Comparison of ENCODE assay signal across 28 cellular contexts in the genomic region with DNA sequence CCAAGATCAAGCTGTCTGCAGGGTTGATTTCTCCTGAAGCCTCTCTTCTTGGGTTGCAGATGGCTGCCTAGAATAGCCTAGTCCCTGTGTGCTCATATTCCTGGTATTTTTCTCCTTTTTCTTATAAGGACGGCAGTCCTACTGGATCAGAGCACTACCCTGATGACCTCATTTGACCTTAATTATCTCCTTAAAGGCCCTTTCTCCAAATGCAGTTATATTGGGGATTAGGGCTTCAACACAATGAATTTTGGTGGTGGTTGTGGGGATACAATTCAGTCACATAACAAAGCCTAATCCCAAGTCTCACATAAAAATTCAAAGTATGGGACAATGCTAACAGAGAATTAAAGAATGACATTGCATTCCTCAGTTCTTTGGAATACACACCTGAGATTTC.
"Had no signal": no experiment of that assay in that cellular context is flagged by ENCODE, and none has a peak within 500 bp of the region (broad histone marks: within the 10 kb centered on the region; RNA-seq: fewer than 3 reads in every experiment).

No MANE protein-coding gene starts in this region.

- H3K4me3 ChIP-seq: colonic mucosa, esophagus squamous epithelium, left lung, prostate gland, right atrium auricular region, smooth muscle cell, suprapubic skin, transverse colon, upper lobe of right lung, uterus had no signal

- ATAC-seq: left cardiac atrium; left lung; naive thymus-derived CD4-positive, alpha-beta T cell; sciatic nerve; stimulated activated naive CD8-positive, alpha-beta T cell treated with anti-CD3 and anti-CD28 coated beads, Interleukin-15, amount 100 ng/mL, for 72 hours; upper lobe of right lung had no signal

- H3K9me3 Mint-ChIP-seq: dendritic cell treated with granulocyte-macrophage colony-stimulating factor and Interleukin-4, amounts not matched to agents 40 ng/mL and 50 ng/mL, for 4 days had no signal

- H3K36me3 Mint-ChIP-seq: naive thymus-derived CD4-positive, alpha-beta T cell had no signal

- DNase-seq: colonic mucosa; effector CD8-positive, alpha-beta T cell; esophagus squamous epithelium; kidney; left cardiac atrium; left lung; mesenchymal stem cell; midbrain; naive thymus-derived CD4-positive, alpha-beta T cell; nucleus accumbens; stimulated activated CD4-positive, alpha-beta T cell treated with anti-CD3 and anti-CD28 coated beads, Interleukin-12 subunit alpha, Interleukin-12 subunit beta, amount 100 ng/mL, for 4 hours; stimulated activated CD4-positive, alpha-beta T cell treated with anti-CD3 and anti-CD28 coated beads, Interleukin-1b, Interleukin-23, amount 100 ng/mL, for 48 hours; stimulated activated CD4-positive, alpha-beta T cell treated with anti-CD3 and anti-CD28 coated beads, Interleukin-4, amount 100 ng/mL, for 1 hour; stimulated activated CD8-positive, alpha-beta memory T cell treated with anti-CD3 and anti-CD28 coated beads, Interleukin-4, amount 100 ng/mL, for 48 hours; stimulated activated naive CD4-positive, alpha-beta T cell; stimulated activated naive CD8-positive, alpha-beta T cell treated with anti-CD3 and anti-CD28 coated beads, Interleukin-15, amount 100 ng/mL, for 72 hours; transverse colon; upper lobe of right lung; uterus had no signal

- FAIRE-seq: endothelial cell of umbilical vein, frontal cortex had no signal

- H3K4me1 ChIP-seq: colonic mucosa, esophagus squamous epithelium, left lung, prostate gland, right atrium auricular region, transverse colon, upper lobe of right lung, uterus had no signal

- H3K27ac Mint-ChIP-seq: dendritic cell treated with granulocyte-macrophage colony-stimulating factor and Interleukin-4, amounts not matched to agents 40 ng/mL and 50 ng/mL, for 4 days; naive thymus-derived CD4-positive, alpha-beta T cell; nephron; stimulated activated naive CD8-positive, alpha-beta T cell treated with anti-CD3 and anti-CD28 coated beads, Interleukin-15, amount 100 ng/mL, for 72 hours had no signal

- H3K4me3 Mint-ChIP-seq: dendritic cell treated with granulocyte-macrophage colony-stimulating factor and Interleukin-4, amounts not matched to agents 40 ng/mL and 50 ng/mL, for 4 days; naive thymus-derived CD4-positive, alpha-beta T cell; nephron; stimulated activated naive CD8-positive, alpha-beta T cell treated with anti-CD3 and anti-CD28 coated beads, Interleukin-15, amount 100 ng/mL, for 72 hours had no signal

- H3K4me1 Mint-ChIP-seq: naive thymus-derived CD4-positive, alpha-beta T cell; stimulated activated naive CD8-positive, alpha-beta T cell treated with anti-CD3 and anti-CD28 coated beads, Interleukin-15, amount 100 ng/mL, for 72 hours had no signal

- H3K4me2 ChIP-seq: smooth muscle cell had no signal

- H3K27ac ChIP-seq: colonic mucosa, esophagus squamous epithelium, left lung, prostate gland, right atrium auricular region, suprapubic skin, transverse colon, upper lobe of right lung, uterus had no signal

- H3K36me3 ChIP-seq: colonic mucosa, esophagus squamous epithelium, left lung, prostate gland, right atrium auricular region, suprapubic skin, transverse colon, upper lobe of right lung, uterus had no signal

- H3K27me3 ChIP-seq: colonic mucosa, right atrium auricular region, suprapubic skin, transverse colon, upper lobe of right lung, uterus had no signal

- H3K9me3 ChIP-seq: colonic mucosa, esophagus squamous epithelium, prostate gland, suprapubic skin, transverse colon, upper lobe of right lung, uterus had no signal
